ENCODE assay signal across 8 cellular contexts in genomic region chr12:53299101-53299453, GRCh38. TPM values are rescaled to one million over a fixed set of nuclear protein-coding genes. Genes with fewer than 3 reads are reported as not detected.
DNase-seq lines count a peak whose midpoint lies in the region; ATAC-seq, FAIRE-seq and TF ChIP-seq lines count a peak whose summit lies in the region.

No MANE protein-coding gene starts in this region.

- no TSS peak for BruUV-seq in K562 (replicated peaks; lab: Mats Ljungman, UMichigan)

- FAIRE-seq in K562 (lab: Jason Lieb, UNC): peak; percentile 6

- no peak for TF ChIP-seq CTCF in K562 (IDR thresholded peaks at IDR 0.05 in 2 of 3, conservative IDR thresholded peaks at IDR 0.05 in 1 of 3; ENCODE audit: insufficient read depth in 2 of 3, low read depth in 1 of 3, low read length in 3 of 3)

- no peak overlapping the region for H2AFZ ChIP-seq in GM23248
- H2AFZ ChIP-seq in K562 (ENCODE audit: low read depth, low read length): no peak overlapping the region

- peaks cover 55% of the 10 kb centered on the region for H3F3A ChIP-seq in GM23248 (ENCODE audit: insufficient read depth)

- TF ChIP-seq RAD21 in K562 (CRISPR knock-in tag; conservative IDR thresholded peaks at IDR 0.05 in 1 of 2, IDR thresholded peaks at IDR 0.05 in 1 of 2): no peak

- POLR2A ChIA-PET in K562 (lab: Yijun Ruan, JAX): interaction anchor here (0.6 to 1.6 kb wide), 8 partner anchors 9 to 238 kb away, joined by 3 to 12 read pairs (median 4); partner anchors contain the start of gene AAAS

- no peaks in the 10 kb centered on the region for H4K20me1 ChIP-seq in GM23248 (ENCODE audit: insufficient read depth)
- no peaks in the 10 kb centered on the region for H4K20me1 ChIP-seq in K562 (replicated peaks; ENCODE audit: control insufficient read depth, insufficient read depth, low read length)

- 27 to 29% methylated on average over 5 of the region's 5 CpGs for whole genome bisulfite sequencing in GM23248 (ENCODE audit: low coverage in 1 of 2, low lambda C conversion rate in 2 of 2, missing lambda C conversion rate in 2 of 2), 2 experiments
- 26% methylated on average over 4 of the region's 5 CpGs for WGBS in K562 (ENCODE audit: insufficient coverage, low coverage, missing lambda C conversion rate)

- in situ Hi-C loops in GM23248 (cut with MboI) (no loop called here), K562 (cut with MboI) (no loop called here)

- CTCF ChIA-PET in K562 (lab: Yijun Ruan, JAX; ENCODE audit: low intra/inter-chr PET ratio): no interaction called here

- no peak; the same call in 1 of the 2 replicates for TF ChIP-seq EP300 in K562 (IDR thresholded peaks at IDR 0.05; ENCODE audit: low read length)

- H3K9me2 ChIP-seq in GM23248 (ENCODE audit: insufficient read depth): no peaks in the 10 kb centered on the region

- DNase-seq in GM23248 (peak; percentile 92), RPMI8226 (peak; percentile 37), K562 (ENCODE audit: extremely low read depth in 1 of 4, low spot score in 3 of 4) (peak in 2 of 4 experiments; percentile 40 to 76), kidney tubule cell (ENCODE audit: low spot score) (peak; percentile 62), head of caudate nucleus (no peak)
- peak; percentile 9 for DNase-seq in stimulated activated CD8-positive, alpha-beta memory T cell treated with anti-CD3 and anti-CD28 coated beads, Interleukin-4, amount 100 ng/mL, for 24 hours (ENCODE audit: low read depth)

- peak overlapping the region; percentile 82 for H3K4me3 ChIP-seq in GM23248
- H3K4me3 ChIP-seq in K562: no peak overlapping the region

- H3K4me2 ChIP-seq in GM23248 (ENCODE audit: unreplicated experiment) (peak overlapping the region; percentile 90), K562 (ENCODE audit: insufficient read depth, low read length) (no peak overlapping the region)

- no peak for TF ChIP-seq POLR2A in K562 (conservative IDR thresholded peaks at IDR 0.05)

- H3K36me3 ChIP-seq in GM23248 (ENCODE audit: low read depth): 0 out of 2 replicates have a peak, but pooled peaks cover 4% of the 10 kb centered on the region
- H3K36me3 ChIP-seq in K562 (ENCODE audit: control insufficient read depth, insufficient read depth, low read length): peaks cover 71% of the 10 kb centered on the region

- H3K27me3 ChIP-seq in GM23248 (replicated peaks; ENCODE audit: insufficient read depth): no peaks in the 10 kb centered on the region
- H3K27me3 ChIP-seq in K562 (ENCODE audit: control insufficient read depth in 2 of 2, insufficient read depth in 2 of 2, low read length in 2 of 2): no peaks in the 10 kb centered on the region

- H3K79me2 ChIP-seq in GM23248 (ENCODE audit: insufficient read depth): peaks cover 61% of the 10 kb centered on the region
- peaks cover 28% of the 10 kb centered on the region for H3K79me2 ChIP-seq in K562 (ENCODE audit: control insufficient read depth, insufficient read depth, low read length)

- peak overlapping the region; percentile 96 for H3K9ac ChIP-seq in GM23248
- H3K9ac ChIP-seq in K562 (ENCODE audit: insufficient read depth in 1 of 2, low read depth in 2 of 2, low read length in 2 of 2): no peak overlapping the region; a peak in 1 of 4 replicates

- H3K9me3 ChIP-seq in GM23248 (ENCODE audit: low read depth): no peaks in the 10 kb centered on the region
- no peaks in the 10 kb centered on the region for H3K9me3 ChIP-seq in K562 (replicated peaks; ENCODE audit: control insufficient read depth, insufficient read depth, low read depth, low read length)

- ATAC-seq in K562 (no peak), GM18873 (IDR thresholded peaks at IDR 0.05; ENCODE audit: low FRiP score, unreplicated experiment) (no peak), HG02973 (IDR thresholded peaks at IDR 0.05; ENCODE audit: unreplicated experiment) (no peak)

- H3K4me1 ChIP-seq in GM23248 (ENCODE audit: insufficient read depth): peaks cover 46% of the 10 kb centered on the region
- H3K4me1 ChIP-seq in K562 (replicated peaks in 1 of 2; ENCODE audit: control insufficient read depth in 2 of 2, insufficient read depth in 2 of 2, low read length in 2 of 2): peaks cover 23 to 28% of the 10 kb centered on the region in 2 experiments; a peak in 4 of 5 replicates

- H3K27ac ChIP-seq in GM23248 (peak overlapping the region; percentile 100), K562 (ENCODE audit: extremely low read depth, low read depth, low read length) (peak overlapping the region; percentile 60; the same call in 2 of the 3 replicates)

- intact Hi-C loops in K562 (cut with micrococcal nuclease) (no loop called here), head of caudate nucleus (cut with DNase I) (no loop called here)

- no peaks in the 10 kb centered on the region for H3K9me1 ChIP-seq in K562 (ENCODE audit: control insufficient read depth, insufficient read depth, low read length)

RNA-seq across cellular contexts. Expression of gene MYG1, which starts 0.4 kb away (rescaled TPM):
- 39.6 and 48.9 TPM in 2 replicates for total RNA-seq in GM23248 (2014; rRNA removed; shearing (Covaris generic))
- 47.8 and 52.4 TPM in 2 replicates for polyA plus RNA-seq in GM23248 (2016; fragmentation: Nextera tagmentation; extraction: Ambion mirVana)
- total RNA-seq in K562 (2011; cell fraction: chromatin; rRNA removed; ENCODE audit: low replicate concordance): 23.2 and 63.0 TPM in 2 replicates
- total RNA-seq in K562 (2011; cell fraction: nucleolus; rRNA removed): 28.3 and 35.0 TPM in 2 replicates
- total RNA-seq in K562 (2011; cell fraction: nucleoplasm; rRNA removed): 24.2 and 34.6 TPM in 2 replicates
- total RNA-seq in K562 (2014; rRNA removed): 1.8 and 2.9 TPM in 2 replicates
- 0.86 and 1.1 TPM in 2 replicates for total RNA-seq in K562 (2014; rRNA removed; fragmentation: Illumina TruSeq; extraction: Trizol)
- total RNA-seq in K562 (2015; rRNA removed; fragmentation: Illumina TruSeq; extraction: Trizol): 3.0 and 3.3 TPM in 2 replicates
- total RNA-seq in K562 (2021): 3.9 and 4.6 TPM in 2 replicates
- 3.0 and 7.2 TPM in 2 replicates for polyA plus RNA-seq in K562 (2011; rRNA removed)
- polyA plus RNA-seq in K562 (2011; cell fraction: cytosol; rRNA removed): 2.8 and 4.9 TPM in 2 replicates
- polyA plus RNA-seq in K562 (2011; cell fraction: nucleus; rRNA removed): 39.1 and 39.9 TPM in 2 replicates
- 2.3 and 8.9 TPM in 2 replicates for polyA plus RNA-seq in K562 (2012)
- polyA plus RNA-seq in K562 (2014; fragmentation: Illumina TruSeq; extraction: Trizol): 1.7 and 2.1 TPM in 2 replicates
- 1 to 10 TPM in 1 of 2 experiments, under 1 TPM in 1; 0.45 to 1.3 TPM for polyA plus RNA-seq in K562 (2014; fragmentation: Nextera tagmentation; extraction: Ambion mirVana)
- 4.9 and 5.6 TPM in 2 replicates for polyA plus RNA-seq in K562 (2014; rRNA removed)
- polyA minus RNA-seq in K562 (2011; rRNA and poly(A)+ RNA removed): 3.0 and 4.4 TPM in 2 replicates
- polyA minus RNA-seq in K562 (2011; cell fraction: cytosol; rRNA and poly(A)+ RNA removed): 2.0 and 4.0 TPM in 2 replicates
- 8.6 and 11.4 TPM in 2 replicates for polyA minus RNA-seq in K562 (2011; cell fraction: nucleus; rRNA and poly(A)+ RNA removed)

RNA-seq across cellular contexts. Expression of gene PFDN5, which starts 3.7 kb away (rescaled TPM):
- 380 and 393 TPM in 2 replicates for total RNA-seq in GM23248 (2014; rRNA removed; shearing (Covaris generic))
- 609 and 625 TPM in 2 replicates for polyA plus RNA-seq in GM23248 (2016; fragmentation: Nextera tagmentation; extraction: Ambion mirVana)
- total RNA-seq in K562 (2011; cell fraction: chromatin; rRNA removed; ENCODE audit: low replicate concordance): 274 and 406 TPM in 2 replicates
- total RNA-seq in K562 (2011; cell fraction: nucleolus; rRNA removed): 346 and 363 TPM in 2 replicates
- total RNA-seq in K562 (2011; cell fraction: nucleoplasm; rRNA removed): 389 and 520 TPM in 2 replicates
- 395 and 475 TPM in 2 replicates for total RNA-seq in K562 (2014; rRNA removed)
- total RNA-seq in K562 (2014; rRNA removed; fragmentation: Illumina TruSeq; extraction: Trizol): 742 and 748 TPM in 2 replicates
- total RNA-seq in K562 (2015; rRNA removed; fragmentation: Illumina TruSeq; extraction: Trizol): 576 and 603 TPM in 2 replicates
- total RNA-seq in K562 (2021): 361 and 366 TPM in 2 replicates
- polyA plus RNA-seq in K562 (2011; rRNA removed): 988 and 1,156 TPM in 2 replicates
- polyA plus RNA-seq in K562 (2011; cell fraction: cytosol; rRNA removed): 581 and 1,108 TPM in 2 replicates
- polyA plus RNA-seq in K562 (2011; cell fraction: nucleus; rRNA removed): 677 and 1,297 TPM in 2 replicates
- 482 and 595 TPM in 2 replicates for polyA plus RNA-seq in K562 (2012)
- 540 and 563 TPM in 2 replicates for polyA plus RNA-seq in K562 (2014; fragmentation: Illumina TruSeq; extraction: Trizol)
- polyA plus RNA-seq in K562 (2014; fragmentation: Nextera tagmentation; extraction: Ambion mirVana): 1,000 to 10,000 TPM; 1,505 to 1,636 TPM
- polyA plus RNA-seq in K562 (2014; rRNA removed): 707 and 867 TPM in 2 replicates
- 355 and 476 TPM in 2 replicates for polyA minus RNA-seq in K562 (2011; rRNA and poly(A)+ RNA removed)
- polyA minus RNA-seq in K562 (2011; cell fraction: cytosol; rRNA and poly(A)+ RNA removed): 76.3 and 107 TPM in 2 replicates
- polyA minus RNA-seq in K562 (2011; cell fraction: nucleus; rRNA and poly(A)+ RNA removed): 102 and 229 TPM in 2 replicates

RNA-seq across cellular contexts. Expression of gene AAAS, which starts 22.3 kb away (rescaled TPM):
- total RNA-seq in GM23248 (2014; rRNA removed; shearing (Covaris generic)): 63.4 and 72.0 TPM in 2 replicates
- polyA plus RNA-seq in GM23248 (2016; fragmentation: Nextera tagmentation; extraction: Ambion mirVana): 46.6 and 49.7 TPM in 2 replicates
- total RNA-seq in K562 (2011; cell fraction: chromatin; rRNA removed; ENCODE audit: low replicate concordance): 123 and 253 TPM in 2 replicates
- total RNA-seq in K562 (2011; cell fraction: nucleolus; rRNA removed): 149 and 151 TPM in 2 replicates
- total RNA-seq in K562 (2011; cell fraction: nucleoplasm; rRNA removed): 129 and 138 TPM in 2 replicates
- total RNA-seq in K562 (2014; rRNA removed): 81.8 and 106 TPM in 2 replicates
- total RNA-seq in K562 (2014; rRNA removed; fragmentation: Illumina TruSeq; extraction: Trizol): 45.1 and 51.9 TPM in 2 replicates
- total RNA-seq in K562 (2015; rRNA removed; fragmentation: Illumina TruSeq; extraction: Trizol): 79.8 and 81.1 TPM in 2 replicates
- 103 and 106 TPM in 2 replicates for total RNA-seq in K562 (2021)
- 80.5 and 110 TPM in 2 replicates for polyA plus RNA-seq in K562 (2011; rRNA removed)
- polyA plus RNA-seq in K562 (2011; cell fraction: cytosol; rRNA removed): 148 and 158 TPM in 2 replicates
- 427 and 439 TPM in 2 replicates for polyA plus RNA-seq in K562 (2011; cell fraction: nucleus; rRNA removed)
- polyA plus RNA-seq in K562 (2012): 85.9 and 108 TPM in 2 replicates
- 99.6 and 119 TPM in 2 replicates for polyA plus RNA-seq in K562 (2014; fragmentation: Illumina TruSeq; extraction: Trizol)
- 100 to 1,000 TPM; 124 to 157 TPM for polyA plus RNA-seq in K562 (2014; fragmentation: Nextera tagmentation; extraction: Ambion mirVana)
- polyA plus RNA-seq in K562 (2014; rRNA removed): 95.9 and 103 TPM in 2 replicates
- polyA minus RNA-seq in K562 (2011; rRNA and poly(A)+ RNA removed): 91.3 and 115 TPM in 2 replicates
- 75.9 and 85.9 TPM in 2 replicates for polyA minus RNA-seq in K562 (2011; cell fraction: cytosol; rRNA and poly(A)+ RNA removed)
- polyA minus RNA-seq in K562 (2011; cell fraction: nucleus; rRNA and poly(A)+ RNA removed): 62.5 and 105 TPM in 2 replicates

RNA-seq across cellular contexts. Expression of gene ESPL1, which starts 31.0 kb away (rescaled TPM):
- total RNA-seq in GM23248 (2014; rRNA removed; shearing (Covaris generic)): 5.6 and 8.5 TPM in 2 replicates
- 2.0 and 3.3 TPM in 2 replicates for polyA plus RNA-seq in GM23248 (2016; fragmentation: Nextera tagmentation; extraction: Ambion mirVana)
- total RNA-seq in K562 (2011; cell fraction: chromatin; rRNA removed; ENCODE audit: low replicate concordance): 92.5 and 189 TPM in 2 replicates
- 92.7 and 104 TPM in 2 replicates for total RNA-seq in K562 (2011; cell fraction: nucleolus; rRNA removed)
- 92.8 and 98.3 TPM in 2 replicates for total RNA-seq in K562 (2011; cell fraction: nucleoplasm; rRNA removed)
- 18.7 and 22.9 TPM in 2 replicates for total RNA-seq in K562 (2014; rRNA removed)
- total RNA-seq in K562 (2014; rRNA removed; fragmentation: Illumina TruSeq; extraction: Trizol): 8.8 and 10.3 TPM in 2 replicates
- 18.8 and 19.0 TPM in 2 replicates for total RNA-seq in K562 (2015; rRNA removed; fragmentation: Illumina TruSeq; extraction: Trizol)
- 47.9 and 55.0 TPM in 2 replicates for total RNA-seq in K562 (2021)
- polyA plus RNA-seq in K562 (2011; rRNA removed): 17.3 and 26.6 TPM in 2 replicates
- polyA plus RNA-seq in K562 (2011; cell fraction: cytosol; rRNA removed): 15.8 and 25.6 TPM in 2 replicates
- 88.4 and 110 TPM in 2 replicates for polyA plus RNA-seq in K562 (2011; cell fraction: nucleus; rRNA removed)
- 20.9 and 21.3 TPM in 2 replicates for polyA plus RNA-seq in K562 (2012)
- polyA plus RNA-seq in K562 (2014; fragmentation: Illumina TruSeq; extraction: Trizol): 29.0 and 29.5 TPM in 2 replicates
- polyA plus RNA-seq in K562 (2014; fragmentation: Nextera tagmentation; extraction: Ambion mirVana): 1 to 10 TPM; 1.2 to 1.6 TPM
- polyA plus RNA-seq in K562 (2014; rRNA removed): 19.4 and 23.9 TPM in 2 replicates
- polyA minus RNA-seq in K562 (2011; rRNA and poly(A)+ RNA removed): 26.7 and 29.4 TPM in 2 replicates
- 16.5 and 18.8 TPM in 2 replicates for polyA minus RNA-seq in K562 (2011; cell fraction: cytosol; rRNA and poly(A)+ RNA removed)
- polyA minus RNA-seq in K562 (2011; cell fraction: nucleus; rRNA and poly(A)+ RNA removed): 32.0 and 40.3 TPM in 2 replicates

RNA-seq across cellular contexts. Expression of gene SP7, which starts 37.1 kb away (rescaled TPM):
- not detected in 2 replicates for total RNA-seq in GM23248 (2014; rRNA removed; shearing (Covaris generic))
- polyA plus RNA-seq in GM23248 (2016; fragmentation: Nextera tagmentation; extraction: Ambion mirVana) (not detected in 2 replicates), K562 (2011; rRNA removed) (0.03 and 0.04 TPM in 2 replicates), K562 (2014; fragmentation: Illumina TruSeq; extraction: Trizol) (not detected in 2 replicates), K562 (2014; fragmentation: Nextera tagmentation; extraction: Ambion mirVana) (not detected), K562 (2014; rRNA removed) (not detected in 2 replicates)
- not detected in 2 replicates for total RNA-seq in K562 (2011; cell fraction: chromatin; rRNA removed; ENCODE audit: low replicate concordance)
- total RNA-seq in K562 (2011; cell fraction: nucleolus; rRNA removed): not detected in 2 replicates
- not detected in 2 replicates for total RNA-seq in K562 (2011; cell fraction: nucleoplasm; rRNA removed)
- total RNA-seq in K562 (2014; rRNA removed) (not detected in 2 replicates), K562 (2014; rRNA removed; fragmentation: Illumina TruSeq; extraction: Trizol) (not detected in 2 replicates), K562 (2015; rRNA removed; fragmentation: Illumina TruSeq; extraction: Trizol) (not detected in 2 replicates), K562 (2021) (not detected in 2 replicates)
- 0.04 TPM in 1 of 2 replicates, not detected in the other for polyA plus RNA-seq in K562 (2011; cell fraction: cytosol; rRNA removed)
- polyA plus RNA-seq in K562 (2011; cell fraction: nucleus; rRNA removed): 0.04 TPM in 1 of 2 replicates, not detected in the other
- 0.04 and 0.07 TPM in 2 replicates for polyA plus RNA-seq in K562 (2012)
- polyA minus RNA-seq in K562 (2011; rRNA and poly(A)+ RNA removed): not detected in 2 replicates
- polyA minus RNA-seq in K562 (2011; cell fraction: cytosol; rRNA and poly(A)+ RNA removed): not detected in 2 replicates
- not detected in 2 replicates for polyA minus RNA-seq in K562 (2011; cell fraction: nucleus; rRNA and poly(A)+ RNA removed)

Comparison
In these comparisons a context has a peak if more than half of its experiments do, and no peak if none do; other contexts are left out.
1. DNase-seq: peak in GM23248 (single experiment), RPMI8226 (single experiment), kidney tubule cell (single experiment) and stimulated activated CD8-positive, alpha-beta memory T cell treated with anti-CD3 and anti-CD28 coated beads, Interleukin-4, amount 100 ng/mL, for 24 hours (single experiment); none in head of caudate nucleus (0 of 42).